8 cellular contexts compared by ENCODE assay signal in genomic region chr3:155854147-155854940, GRCh38. TPM values are rescaled to one million over a fixed set of nuclear protein-coding genes. Genes with fewer than 3 reads are reported as not detected.
DNase-seq lines count a peak whose midpoint lies in the region; ATAC-seq and TF ChIP-seq lines count a peak whose summit lies in the region.

Gene SLC33A1 (minus strand): TSS chr3:155854427. CDS start chr3:155853997, 430 bp downstream.

- H3K4me1 ChIP-seq in KMS-11 (ENCODE audit: low read depth, poor library complexity, severe bottlenecking) (peaks cover 37% of the 10 kb centered on the region), Peyer's patch (peaks cover 0 to 37% (median 13%) of the 10 kb centered on the region in 4 donors), esophagus (ENCODE audit: control insufficient read depth in 2 of 2, insufficient read depth in 2 of 2, low read length in 1 of 2) (peaks cover 0 to 3% of the 10 kb centered on the region in 2 donors), mucosa of stomach (ENCODE audit: control insufficient read depth, insufficient read depth, low read length) (peaks cover 15% of the 10 kb centered on the region)

- peak; percentile 71 to 81 for TF ChIP-seq POLR2A in Peyer's patch (IDR thresholded peaks at IDR 0.05)

- peak within 1 kb of the TSS; percentile 80 for H2AFZ ChIP-seq in KMS-11 (ENCODE audit: low read depth)

- H3K9me3 ChIP-seq in Peyer's patch, result no peaks in the 10 kb centered on the region
- no peaks in the 10 kb centered on the region for H3K9me3 ChIP-seq in esophagus (ENCODE audit: control insufficient read depth in 2 of 2, insufficient read depth in 1 of 2, low read depth in 1 of 2, low read length in 1 of 2)
- no peaks in the 10 kb centered on the region for H3K9me3 ChIP-seq in mucosa of stomach (ENCODE audit: control insufficient read depth, low read length)

- TF ChIP-seq CTCF in KMS-11 (conservative IDR thresholded peaks at IDR 0.05; ENCODE audit: low read depth, low read length) (no peak), Peyer's patch (IDR thresholded peaks at IDR 0.05) (no peak)

- WGBS in esophagus, 2 donors, result 0 to 1% methylated on average over 49 to 50 of the region's 50 CpGs

- DNase-seq in DMS53 treated with DMSO at 0.1 percent for 48 hours (lab: John Stamatoyannopoulos, UW; ENCODE audit: unreplicated experiment) (peak; percentile 98), Peyer's patch (peak; percentile 98 to 100 (median 100))
- DNase-seq in activated T-cell treated with anti-CD3 and anti-CD28 coated beads, Interleukin-2, amount 50 U/mL, for 48 hours, result peak; percentile 99
- peak; percentile 96 to 97 for DNase-seq in stimulated activated CD8-positive, alpha-beta memory T cell treated with anti-CD3 and anti-CD28 coated beads, Interleukin-7, amount 100 ng/mL, for 1 hour (ENCODE audit: low read depth in 2 of 2)

- peaks cover 9% of the 10 kb centered on the region; the same call in 1 of the 2 replicates for H4K20me1 ChIP-seq in KMS-11 (ENCODE audit: insufficient read depth)

- H3K79me2 ChIP-seq in KMS-11 (ENCODE audit: insufficient read depth, low read depth), result peaks cover 45% of the 10 kb centered on the region

- H3K36me3 ChIP-seq in KMS-11 (ENCODE audit: insufficient read depth) (no peaks in the 10 kb centered on the region), Peyer's patch (no peaks in the 10 kb centered on the region), esophagus (ENCODE audit: control insufficient read depth in 2 of 2, insufficient read depth in 2 of 2, low read length in 1 of 2) (no peaks in the 10 kb centered on the region), mucosa of stomach (ENCODE audit: control insufficient read depth, insufficient read depth, low read length) (no peaks in the 10 kb centered on the region)

- peak within 1 kb of the TSS; percentile 94 for H3K9ac ChIP-seq in KMS-11
- H3K9ac ChIP-seq in mucosa of stomach (ENCODE audit: low read length), result peak within 1 kb of the TSS; percentile 96

- H3K27ac ChIP-seq in KMS-11 (peak within 1 kb of the TSS; percentile 94), Peyer's patch (peak within 1 kb of the TSS; percentile 86 to 98 (median 90)), esophagus (ENCODE audit: low read depth in 2 of 2, low read length in 1 of 2) (peak within 1 kb of the TSS; percentile 91 to 97)

- H3K4me2 ChIP-seq in KMS-11, result peak within 1 kb of the TSS; percentile 97

- H3K27me3 ChIP-seq in KMS-11 (ENCODE audit: insufficient read depth, low read depth) (no peaks in the 10 kb centered on the region), Peyer's patch (no peaks in the 10 kb centered on the region), esophagus (ENCODE audit: control insufficient read depth in 1 of 2, insufficient read depth in 2 of 2, low read length in 2 of 2) (no peaks in the 10 kb centered on the region), mucosa of stomach (ENCODE audit: control insufficient read depth, insufficient read depth, low read length) (no peaks in the 10 kb centered on the region)

- H3K4me3 ChIP-seq in KMS-11 (IDR thresholded peaks at IDR 0.05; ENCODE audit: insufficient read depth, low read depth, low read length) (peak within 1 kb of the TSS; percentile 96), Peyer's patch (peak within 1 kb of the TSS; percentile 78 to 89 (median 84)), esophagus (ENCODE audit: low read depth in 1 of 2, low read length in 2 of 2) (peak within 1 kb of the TSS; percentile 84 to 98), mucosa of stomach (ENCODE audit: low read length) (peak within 1 kb of the TSS; percentile 89)

- peak; percentile 95 for ATAC-seq in GM21737 (IDR thresholded peaks at IDR 0.05; ENCODE audit: unreplicated experiment)

RNA-seq across cellular contexts. Expression of gene SLC33A1, which starts in this region (rescaled TPM):
- total RNA-seq in Peyer's patch, result 10 to 100 TPM; 12.4 to 44.7 (median 30.3) TPM
- 1 to 10 TPM; 4.1 to 7.1 TPM for polyA plus RNA-seq in esophagus

Comparison
In these comparisons a context has a peak if more than half of its experiments do, and no peak if none do; other contexts are left out.
1. Peak in every context shown above with its lines: DNase-seq, ATAC-seq, H3K4me3 ChIP-seq and H3K27ac ChIP-seq.